In the genomic region with DNA sequence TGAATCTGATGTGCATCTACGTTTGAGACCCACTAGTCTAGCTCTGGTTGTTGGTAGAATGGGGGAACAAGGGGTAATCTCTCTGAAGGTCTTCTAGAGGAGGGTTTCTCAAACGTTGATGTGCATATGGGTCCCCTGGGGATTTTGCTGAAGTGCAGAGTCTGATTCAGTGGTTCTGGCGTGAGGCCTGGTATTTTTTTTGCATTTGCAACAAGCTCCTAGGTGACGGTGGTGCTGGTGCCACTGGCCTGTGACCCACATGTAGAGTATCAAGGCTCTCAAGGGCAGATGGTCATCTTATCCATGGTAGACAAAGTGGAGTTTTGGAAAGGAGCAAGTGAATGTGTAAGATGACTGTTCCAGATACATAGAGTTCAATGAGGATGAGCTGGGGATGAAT, we compare ENCODE assay signal across 31 cellular contexts.
DNase-seq lines count a peak whose midpoint lies in the region; ATAC-seq, FAIRE-seq and TF ChIP-seq lines count a peak whose summit lies in the region.
"Had no signal": no experiment of that assay in that cellular context is flagged by ENCODE, and none has a peak within 500 bp of the region (broad histone marks: within the 10 kb centered on the region; RNA-seq: fewer than 3 reads in every experiment).

No MANE protein-coding gene starts in this region.

- no peak for TF ChIP-seq CTCF in fibroblast of the aortic adventitia (IDR thresholded peaks at IDR 0.05; ENCODE audit: insufficient read depth, low read length)

- no peaks in the 10 kb centered on the region for H3K36me3 ChIP-seq in BLaER1
- H3K36me3 ChIP-seq: neural progenitor cell, thoracic aorta had no signal

- no peak overlapping the region for H3K27ac ChIP-seq in BLaER1
- H3K27ac ChIP-seq: neural progenitor cell, skin epidermis, thoracic aorta had no signal

- ATAC-seq in HG03159 (IDR thresholded peaks at IDR 0.05; ENCODE audit: unreplicated experiment): no peak
- ATAC-seq: activated CD4-positive, CD25-positive, alpha-beta regulatory T cell treated with anti-CD3 and anti-CD28 coated beads, Interleukin-2, amount 50 U/mL, for 24 hours; esophagus mucosa; GM23338; HepG2; stimulated activated memory B cell treated with anti-CD40 and anti-IgM and Interleukin-4, amounts not matched to agents 10 μg/mL and 1 μg/mL and 100 μg/mL, for 72 hours had no signal

- DNase-seq in AG08395 (ENCODE audit: low spot score) (peak; percentile 46), NCI-H1092 treated with DMSO at 0.1 percent for 48 hours (lab: John Stamatoyannopoulos, UW) (peak; percentile 25), fibroblast of the aortic adventitia (ENCODE audit: low read depth) (peak; percentile 43), RCC 7860 (ENCODE audit: low spot score) (no peak), HTR-8/SVneo (ENCODE audit: insufficient read length, low spot score) (no peak), ecto neural progenitor cell (ENCODE audit: low spot score) (no peak)
- DNase-seq: activated CD4-positive, alpha-beta memory T cell treated with anti-CD3 and anti-CD28 coated beads, Interleukin-2, amount 10 ng/mL, durations not matched to agents 7 days and 5 days; activated naive CD4-positive, alpha-beta T cell treated with anti-CD3 and anti-CD28 coated beads for 36 hours; activated T-cell treated with anti-CD3 and anti-CD28 coated beads for 4 hours; AML-193; cerebellar nuclear complex; effector CD4-positive, alpha-beta T cell; glutamatergic neuron; kidney glomerular epithelial cell; NCI-H146; NCI-H345; NCI-H82; OCI-M1; Right ventricle myocardium superior; SW 1271 had no signal

- FAIRE-seq in RCC 7860 (lab: Jason Lieb, UNC): no peak
- FAIRE-seq in HTR-8/SVneo (lab: Jason Lieb, UNC): no peak
- FAIRE-seq: HepG2 had no signal

- H3K4me1 ChIP-seq in BLaER1: peaks cover 8% of the 10 kb centered on the region

- no peaks in the 10 kb centered on the region for H3K27me3 ChIP-seq in BLaER1

- no peaks in the 10 kb centered on the region for H3K9me3 ChIP-seq in BLaER1
- H3K9me3 ChIP-seq: thoracic aorta had no signal

- H4K20me1 ChIP-seq in BLaER1: no peaks in the 10 kb centered on the region

- H3K9ac ChIP-seq in BLaER1: no peak overlapping the region
- H3K9ac ChIP-seq: neural progenitor cell had no signal

- H3K4me3 ChIP-seq in BLaER1 (no peak overlapping the region), fibroblast of the aortic adventitia (ENCODE audit: low read depth, low read length) (no peak overlapping the region)
- H3K4me3 ChIP-seq: GM23338, lung, neural progenitor cell, skin epidermis, thoracic aorta had no signal

- H3K4me2 ChIP-seq in BLaER1: peak overlapping the region; percentile 30; the same call in 1 of the 2 replicates
- H3K4me2 ChIP-seq: GM23338, neural progenitor cell had no signal

Comparison
In these comparisons a context has a peak if more than half of its experiments do, and no peak if none do; other contexts are left out.
1. DNase-seq: peak in AG08395 (single experiment), NCI-H1092 treated with DMSO at 0.1 percent for 48 hours (single experiment) and fibroblast of the aortic adventitia (single experiment); none in RCC 7860 (single experiment), HTR-8/SVneo (single experiment) and ecto neural progenitor cell (single experiment).